In the genomic region with DNA sequence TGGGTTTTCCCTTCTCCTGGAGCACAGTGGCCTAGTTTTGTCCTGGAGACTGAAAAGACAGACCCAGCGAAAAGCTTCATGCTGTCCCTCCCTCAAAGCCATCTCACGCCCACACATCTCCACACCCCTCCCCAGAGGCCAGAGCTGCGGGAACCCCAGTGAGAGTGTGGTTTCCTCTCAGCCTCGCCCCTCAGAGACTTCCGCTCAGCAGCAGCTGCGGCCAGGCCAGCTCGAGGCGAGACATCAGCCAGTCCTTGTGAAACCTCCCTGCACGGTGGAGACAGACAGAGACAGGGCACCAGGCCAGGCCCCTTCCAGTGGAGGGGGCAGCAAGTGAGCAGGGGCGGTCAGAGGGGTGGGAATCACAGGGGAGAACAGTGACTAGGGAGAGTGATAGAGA, we compare ENCODE assay signal across 8 cellular contexts.
DNase-seq lines count a peak whose midpoint lies in the region; ATAC-seq lines count a peak whose summit lies in the region.

No MANE protein-coding gene starts in this region.

- CTCF ChIA-PET in T-cell (lab: Charles Lee) = interaction anchor here in 1 of 2 donors (0.9 kb wide), 1 partner anchor 38 kb away, joined by 3 read pairs; no protein-coding TSS in a partner anchor

- peak; percentile 85 for ATAC-seq in HG03175 (IDR thresholded peaks at IDR 0.05; ENCODE audit: unreplicated experiment)
- ATAC-seq in T-cell (replicated peaks in 1 of 4) = peak; percentile 19 to 71 (median 58)

- H3K36me3 Mint-ChIP-seq in T-cell = no peaks in the 10 kb centered on the region

- POLR2A ChIA-PET in T-cell (lab: Charles Lee) = interaction anchor here (0.6 to 2.6 kb wide), 4 partner anchors 77 to 1127 kb away, joined by 3 to 11 read pairs (median 6); a partner anchor contains a TSS

- no peaks in the 10 kb centered on the region for H3K27me3 Mint-ChIP-seq in T-cell

- no peaks in the 10 kb centered on the region for H3K9me3 Mint-ChIP-seq in T-cell

- H3K4me1 Mint-ChIP-seq in T-cell = peaks cover 89 to 98% (median 90%) of the 10 kb centered on the region in 3 donors

- H3K27ac Mint-ChIP-seq in T-cell = peak overlapping the region; percentile 95 to 98

- peak overlapping the region; percentile 73 to 87 (median 78) for H3K4me3 Mint-ChIP-seq in T-cell

- DNase-seq in NCI-H2107 treated with DMSO at 0.1 percent for 48 hours (lab: John Stamatoyannopoulos, UW; ENCODE audit: unreplicated experiment) (peak; percentile 43), NCI-H2107 (lab: John Stamatoyannopoulos, UW) (no peak), T-cell (peak; percentile 56 to 82 (median 68)), anterior cingulate cortex (lab: John Stamatoyannopoulos, UW) (peak in 33 of 58 donors; percentile 9 to 56 (median 33)), left kidney (ENCODE audit: low read depth, low spot score) (peak; percentile 81), DMS114 treated with DMSO at 0.1 percent for 48 hours (lab: John Stamatoyannopoulos, UW; ENCODE audit: unreplicated experiment) (no peak)
- peak in 2 of 3 donors; percentile 32 to 50 for DNase-seq in stimulated activated CD4-positive, alpha-beta T cell treated with anti-CD3 and anti-CD28 coated beads, TNF-alpha, amount 100 ng/mL, for 48 hours (ENCODE audit: low read depth in 3 of 3)

Comparison
In these comparisons a context has a peak if more than half of its experiments do, and no peak if none do; other contexts are left out.
1. DNase-seq: peak in NCI-H2107 treated with DMSO at 0.1 percent for 48 hours (single experiment), T-cell (34 of 34), anterior cingulate cortex (33 of 58), left kidney (single experiment) and stimulated activated CD4-positive, alpha-beta T cell treated with anti-CD3 and anti-CD28 coated beads, TNF-alpha, amount 100 ng/mL, for 48 hours (2 of 3); none in NCI-H2107 (single experiment) and DMS114 treated with DMSO at 0.1 percent for 48 hours (single experiment).